ENCODE assay signal across 8 cellular contexts in the genomic region with DNA sequence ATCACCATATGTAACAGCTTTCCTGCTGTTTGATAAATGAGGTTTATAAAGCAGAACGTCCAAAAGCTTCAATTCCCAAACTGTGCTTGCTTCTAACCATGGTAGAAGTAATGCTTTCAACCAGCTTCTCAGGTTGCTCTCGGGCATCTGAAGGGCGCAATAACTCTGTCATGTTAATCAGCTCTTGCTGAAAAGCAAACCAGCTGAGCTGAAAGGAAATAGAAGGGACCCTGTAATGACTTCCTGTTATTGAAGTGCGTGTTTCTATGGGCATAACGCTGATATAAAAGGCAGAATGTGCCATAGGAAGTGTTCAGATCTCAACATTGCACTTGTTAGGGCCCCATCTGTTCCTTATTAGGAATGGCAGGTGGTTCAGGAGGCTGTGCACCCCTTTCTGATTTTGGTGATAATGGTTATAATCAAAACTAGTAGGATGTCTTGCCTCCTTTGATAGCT. TPM values are rescaled to one million over a fixed set of nuclear protein-coding genes. Genes with fewer than 3 reads are reported as not detected.
A peak's percentile ranks its signal among the peaks of the same experiment; 100 is the strongest.
DNase-seq lines count a peak whose midpoint lies in the region; ATAC-seq and TF ChIP-seq lines count a peak whose summit lies in the region.

No MANE protein-coding gene starts in this region.

- H3K9me3 Mint-ChIP-seq in CD4-positive, alpha-beta T cell = no peaks in the 10 kb centered on the region
- H3K9me3 Mint-ChIP-seq in immature natural killer cell = no peaks in the 10 kb centered on the region

- WGBS in testis, 2 donors = 57 to 65% methylated on average over 5 of the region's 5 CpGs

- no peaks in the 10 kb centered on the region for H3K27me3 Mint-ChIP-seq in CD4-positive, alpha-beta T cell
- peaks cover 0 to 3% (median 2%) of the 10 kb centered on the region in 3 donors for H3K27me3 Mint-ChIP-seq in immature natural killer cell (ENCODE audit: low read depth in 3 of 3)

- H3K4me1 ChIP-seq in uterus (peaks cover 7% of the 10 kb centered on the region in 2 donors), testis (peaks cover 9% of the 10 kb centered on the region)

- intact Hi-C loops in CD4-positive, alpha-beta T cell (cut with DNase I, micrococcal nuclease) = loop anchor here in 1 of 2 experiments (1.0 to 5.0 kb wide), 3 partner anchors 21 to 331 kb away; a partner anchor contains a TSS
- intact Hi-C loops in uterus (cut with DNase I; ENCODE audit: low total_unique reads) (no loop called here), testis (cut with DNase I; ENCODE audit: low total_unique reads) (no loop called here)

- H3K4me1 Mint-ChIP-seq in CD4-positive, alpha-beta T cell (ENCODE audit: low read depth) = peaks cover 86% of the 10 kb centered on the region
- H3K4me1 Mint-ChIP-seq in immature natural killer cell = peaks cover 48 to 73% of the 10 kb centered on the region in 2 donors

- H3K36me3 ChIP-seq in uterus = no peaks in the 10 kb centered on the region
- H3K36me3 ChIP-seq in testis (ENCODE audit: low read depth, missing control alignments) = no peaks in the 10 kb centered on the region

- TF ChIP-seq CTCF in CD4-positive, alpha-beta T cell (IDR thresholded peaks at IDR 0.05) = no peak
- TF ChIP-seq CTCF in uterus (IDR thresholded peaks at IDR 0.05) (no peak), testis (IDR thresholded peaks at IDR 0.05) (no peak)

- peak overlapping the region; percentile 80 for H3K27ac ChIP-seq in CD4-positive, alpha-beta T cell (ENCODE audit: low read depth, low read length)
- peak overlapping the region; percentile 35 to 72 for H3K27ac ChIP-seq in uterus
- H3K27ac ChIP-seq in testis = no peak overlapping the region

- CTCF ChIA-PET in CD4-positive, alpha-beta T cell (lab: Charles Lee) = interaction anchor here (0.5 to 2.9 kb wide), 6 partner anchors 14 to 74 kb away, joined by 3 to 17 read pairs (median 8); a partner anchor contains a TSS

- H3K9me3 ChIP-seq in CD4-positive, alpha-beta T cell (ENCODE audit: control insufficient read depth, low read length) = no peaks in the 10 kb centered on the region
- H3K9me3 ChIP-seq in uterus (no peaks in the 10 kb centered on the region), testis (no peaks in the 10 kb centered on the region)

- no peak for TF ChIP-seq POLR2A in uterus (IDR thresholded peaks at IDR 0.05)
- no peak for TF ChIP-seq POLR2A in testis (IDR thresholded peaks at IDR 0.05)

- POLR2A ChIA-PET in CD4-positive, alpha-beta T cell (lab: Charles Lee) = interaction anchor here (0.7 to 6.6 kb wide), 16 partner anchors 10 to 1223 kb away, joined by 3 to 152 read pairs (median 5); a partner anchor contains a TSS

- H3K4me3 ChIP-seq in uterus = no peak overlapping the region
- H3K4me3 ChIP-seq in testis = no peak overlapping the region

- H3K27me3 ChIP-seq in CD4-positive, alpha-beta T cell (ENCODE audit: control insufficient read depth, insufficient read depth, low read length) = no peaks in the 10 kb centered on the region
- H3K27me3 ChIP-seq in uterus = no peaks in the 10 kb centered on the region
- H3K27me3 ChIP-seq in testis = no peaks in the 10 kb centered on the region

- H3K4me3 Mint-ChIP-seq in CD4-positive, alpha-beta T cell = peak overlapping the region; percentile 80
- H3K4me3 Mint-ChIP-seq in immature natural killer cell = peak overlapping the region; percentile 64 to 82 (median 70)

- peak overlapping the region; percentile 95 for H3K27ac Mint-ChIP-seq in CD4-positive, alpha-beta T cell
- peak overlapping the region; percentile 89 to 96 (median 92) for H3K27ac Mint-ChIP-seq in immature natural killer cell

- peaks cover 64% of the 10 kb centered on the region for H3K36me3 Mint-ChIP-seq in CD4-positive, alpha-beta T cell (ENCODE audit: low read depth)
- peaks cover 0 to 16% (median 13%) of the 10 kb centered on the region in 3 donors for H3K36me3 Mint-ChIP-seq in immature natural killer cell

- peak; percentile 95 for ATAC-seq in CD4-positive, alpha-beta T cell (ENCODE audit: poor library complexity)
- ATAC-seq in GM21515 (IDR thresholded peaks at IDR 0.05; ENCODE audit: unreplicated experiment) = peak; percentile 37

- peak in 8 of 10 experiments; percentile 20 to 53 (median 32) for DNase-seq in CD4-positive, alpha-beta T cell
- DNase-seq in NCI-H2081 (lab: John Stamatoyannopoulos, UW) (peak; percentile 68 to 90), immature natural killer cell (peak; percentile 45 to 71 (median 61)), uterus (no peak), testis (no peak), amygdala (lab: John Stamatoyannopoulos, UW) (no peak)
- DNase-seq in activated T-cell treated with anti-CD3 and anti-CD28 coated beads, Interleukin-2, amount 50 U/mL, for 1 hour = peak; percentile 27

RNA-seq across cellular contexts. Expression of a gene that starts 21.2 kb away (rescaled TPM):
- 10 to 100 TPM; 63.1 to 66.4 TPM for total RNA-seq in CD4-positive, alpha-beta T cell
- polyA plus RNA-seq in immature natural killer cell (10 to 100 TPM; 21.7 to 39.7 (median 32.0) TPM), testis (ENCODE audit: insufficient read depth, low read depth, low replicate concordance) (8.1 TPM)
- total RNA-seq in uterus (10 to 100 TPM; 20.6 to 54.8 (median 37.0) TPM), testis (10 to 100 TPM; 14.6 to 15.7 TPM)

Comparison
In these comparisons a context has a peak if more than half of its experiments do, and no peak if none do; other contexts are left out.
1. DNase-seq: peak in CD4-positive, alpha-beta T cell (8 of 10), NCI-H2081 (2 of 2), activated T-cell treated with anti-CD3 and anti-CD28 coated beads, Interleukin-2, amount 50 U/mL, for 1 hour (single experiment) and immature natural killer cell (3 of 3); none in uterus (0 of 2), testis (single experiment) and amygdala (0 of 56).
2. H3K27ac ChIP-seq: peak in CD4-positive, alpha-beta T cell (single experiment) and uterus (2 of 2); none in testis (0 of 2).